Comparison of ENCODE assay signal across 13 cellular contexts in genomic region chr22:37304595-37305343, GRCh38. TPM values are rescaled to one million over a fixed set of nuclear protein-coding genes. Genes with fewer than 3 reads are reported as not detected.
A peak's percentile ranks its signal among the peaks of the same experiment; 100 is the strongest.
DNase-seq lines count a peak whose midpoint lies in the region; ATAC-seq and TF ChIP-seq lines count a peak whose summit lies in the region.
"Had no signal": no experiment of that assay in that cellular context is flagged by ENCODE, and none has a peak within 500 bp of the region (broad histone marks: within the 10 kb centered on the region; RNA-seq: fewer than 3 reads in every experiment).

No MANE protein-coding gene starts in this region.

- H4K20me1 ChIP-seq in IMR-90 (ENCODE audit: insufficient read depth, low read length): peaks cover 3% of the 10 kb centered on the region; the same call in 1 of the 2 replicates

- no peak overlapping the region for H3K4me3 Mint-ChIP-seq in CD14-positive monocyte
- peak overlapping the region; percentile 27 for H3K4me3 Mint-ChIP-seq in activated naive CD8-positive, alpha-beta T cell treated with anti-CD3 and anti-CD28 coated beads, Interleukin-2, amount 10 ng/mL, durations not matched to agents 7 days and 5 days
- H3K4me3 Mint-ChIP-seq: neural crest cell had no signal

- peak overlapping the region; percentile 75 to 99 (median 97) for H3K27ac Mint-ChIP-seq in CD14-positive monocyte
- peak overlapping the region; percentile 99 for H3K27ac Mint-ChIP-seq in activated naive CD8-positive, alpha-beta T cell treated with anti-CD3 and anti-CD28 coated beads, Interleukin-2, amount 10 ng/mL, durations not matched to agents 7 days and 5 days

- H2AK9ac ChIP-seq in IMR-90 (replicated peaks; ENCODE audit: low read depth, low read length, poor library complexity): peak overlapping the region; percentile 94

- H2BK5ac ChIP-seq in IMR-90 (ENCODE audit: low read depth, low read length, poor library complexity, severe bottlenecking): peak overlapping the region; percentile 96

- intact Hi-C loops in CD14-positive monocyte (cut with micrococcal nuclease) (loop anchor here in 1 of 2 donors (1.0 to 5.0 kb wide), 2 partner anchors 19 to 37 kb away; no protein-coding TSS in a partner anchor), IMR-90 (cut with micrococcal nuclease) (no loop called here)

- peak overlapping the region; percentile 83 for H2AFZ ChIP-seq in IMR-90 (replicated peaks; ENCODE audit: low read length, poor library complexity)

- H3K79me1 ChIP-seq in IMR-90 (ENCODE audit: low read depth in 1 of 2, low read length in 2 of 2): peaks cover 0 to 20% of the 10 kb centered on the region in 2 experiments; a peak in 2 of 4 replicates

- 67% methylated on average over 3 of the region's 10 CpGs; no CpG with 5 or more reads in 1 of the 2 experiments for WGBS in IMR-90 (ENCODE audit: extremely low coverage in 2 of 2, insufficient read length in 1 of 2), 2 experiments

- peak overlapping the region; percentile 100 for H2BK15ac ChIP-seq in IMR-90 (ENCODE audit: low read depth, low read length)

- dilution Hi-C loops in IMR-90 (cut with HindIII; ENCODE audit: low sequenced_read_pairs, unreplicated experiment): no loop called here

- H3K9me1 ChIP-seq in IMR-90 (ENCODE audit: insufficient read depth, low read length): peaks cover 37% of the 10 kb centered on the region

- peak overlapping the region; percentile 99 for H2AK5ac ChIP-seq in IMR-90 (ENCODE audit: low read depth, low read length)

- peaks cover 88 to 96% of the 10 kb centered on the region in 2 donors for H3K36me3 Mint-ChIP-seq in CD14-positive monocyte
- peaks cover 63% of the 10 kb centered on the region for H3K36me3 Mint-ChIP-seq in activated naive CD8-positive, alpha-beta T cell treated with anti-CD3 and anti-CD28 coated beads, Interleukin-2, amount 10 ng/mL, durations not matched to agents 7 days and 5 days

- H4K5ac ChIP-seq in IMR-90 (ENCODE audit: low read depth, low read length): peak overlapping the region; percentile 79

- ATAC-seq in IMR-90 (ENCODE audit: low read depth): no peak
- ATAC-seq in activated naive CD8-positive, alpha-beta T cell treated with anti-CD3 and anti-CD28 coated beads, Interleukin-2, amount 10 ng/mL, durations not matched to agents 7 days and 5 days (ENCODE audit: low read depth): no peak
- ATAC-seq in HG02973 (IDR thresholded peaks at IDR 0.05; ENCODE audit: unreplicated experiment): no peak
- no peak for ATAC-seq in GM21447 (IDR thresholded peaks at IDR 0.05; ENCODE audit: unreplicated experiment)

- H3K9ac ChIP-seq in IMR-90 (ENCODE audit: low read depth, low read length): peak overlapping the region; percentile 6; the same call in 1 of the 2 replicates

- no peaks in the 10 kb centered on the region for H3K27me3 ChIP-seq in IMR-90 (ENCODE audit: control insufficient read depth, insufficient read depth, low read length)
- H3K27me3 ChIP-seq: dorsolateral prefrontal cortex, SJCRH30 had no signal

- TF ChIP-seq CTCF in CD14-positive monocyte (IDR thresholded peaks at IDR 0.05): no peak
- TF ChIP-seq CTCF in IMR-90 (conservative IDR thresholded peaks at IDR 0.05; ENCODE audit: low read depth, low read length): no peak

- H4K8ac ChIP-seq in IMR-90 (ENCODE audit: low read depth in 2 of 2, low read length in 2 of 2): peak overlapping the region; percentile 92

- no peak overlapping the region for H3K4me3 ChIP-seq in IMR-90 (ENCODE audit: insufficient read depth, low read depth, low read length)
- H3K4me3 ChIP-seq: dorsolateral prefrontal cortex, SJCRH30 had no signal

- peaks cover 0 to 4% (median 0%) of the 10 kb centered on the region in 7 donors for H3K9me3 Mint-ChIP-seq in CD14-positive monocyte
- no peaks in the 10 kb centered on the region for H3K9me3 Mint-ChIP-seq in activated naive CD8-positive, alpha-beta T cell treated with anti-CD3 and anti-CD28 coated beads, Interleukin-2, amount 10 ng/mL, durations not matched to agents 7 days and 5 days
- H3K9me3 Mint-ChIP-seq: neural crest cell had no signal

- H3K27me3 Mint-ChIP-seq in CD14-positive monocyte (ENCODE audit: low read depth in 3 of 3): peaks cover 0 to 4% (median 2%) of the 10 kb centered on the region in 3 donors
- no peaks in the 10 kb centered on the region for H3K27me3 Mint-ChIP-seq in activated naive CD8-positive, alpha-beta T cell treated with anti-CD3 and anti-CD28 coated beads, Interleukin-2, amount 10 ng/mL, durations not matched to agents 7 days and 5 days

- H3K18ac ChIP-seq in IMR-90 (ENCODE audit: low read depth, low read length): peak overlapping the region; percentile 93

- peak overlapping the region; percentile 98 for H4K91ac ChIP-seq in IMR-90 (ENCODE audit: insufficient read depth, low read depth, low read length)

- no peaks in the 10 kb centered on the region for H3K9me3 ChIP-seq in IMR-90 (ENCODE audit: control insufficient read depth, insufficient read depth, low read length)
- H3K9me3 ChIP-seq: SJCRH30 had no signal

- in situ Hi-C loops in IMR-90 (cut with MboI; ENCODE audit: low sequenced_read_pairs): no loop called here

- peak overlapping the region; percentile 98 for H3K4ac ChIP-seq in IMR-90 (ENCODE audit: low read depth, low read length)

- no peaks in the 10 kb centered on the region for H3K36me3 ChIP-seq in IMR-90 (ENCODE audit: control insufficient read depth, insufficient read depth, low read length)
- H3K36me3 ChIP-seq: SJCRH30 had no signal

- H3K56ac ChIP-seq in IMR-90 (ENCODE audit: extremely low read depth, insufficient read depth, low read length): peak overlapping the region; percentile 22; the same call in 1 of the 2 replicates

- POLR2A ChIA-PET in IMR-90 (lab: Charles Lee; ENCODE audit: unreplicated experiment): no interaction called here
- POLR2A ChIA-PET in activated naive CD8-positive, alpha-beta T cell treated with anti-CD3 and anti-CD28 coated beads, Interleukin-2, amount 10 ng/mL, durations not matched to agents 7 days and 5 days (lab: Charles Lee): interaction anchor here (0.5 to 1.8 kb wide), 4 partner anchors 9 to 138 kb away, joined by 3 to 6 read pairs (median 4); no protein-coding TSS in a partner anchor

- peak overlapping the region; percentile 87 for H3K23ac ChIP-seq in IMR-90 (ENCODE audit: low read depth, low read length)

- H3K14ac ChIP-seq in IMR-90 (replicated peaks; ENCODE audit: low read depth, low read length): peak overlapping the region; percentile 96

- TF ChIP-seq POLR2A in IMR-90 (IDR thresholded peaks at IDR 0.05; ENCODE audit: low read depth, low read length): no peak

- peaks cover 52% of the 10 kb centered on the region for H3K4me1 ChIP-seq in IMR-90 (ENCODE audit: control insufficient read depth, insufficient read depth, low read length)
- H3K4me1 ChIP-seq: SJCRH30 had no signal

- CTCF ChIA-PET in IMR-90 (lab: Yijun Ruan, JAX): no interaction called here

- no peak for DNase-seq in CD14-positive monocyte (ENCODE audit: low spot score)
- peak; percentile 69 for DNase-seq in IMR-90
- no peak for DNase-seq in activated naive CD8-positive, alpha-beta T cell treated with anti-CD3 and anti-CD28 coated beads, Interleukin-2, amount 10 ng/mL, durations not matched to agents 7 days and 5 days
- DNase-seq in iris pigment epithelial cell (ENCODE audit: low read depth): peak; percentile 75
- no peak for DNase-seq in D341Med (ENCODE audit: low spot score)
- no peak for DNase-seq in putamen (ENCODE audit: low spot score)
- DNase-seq: DMS53, NCI-H187 treated with DMSO at 0.1 percent for 48 hours, SJCRH30 had no signal

- BruUV-seq in IMR-90 (replicated peaks; lab: Mats Ljungman, UMichigan): no TSS peak

- H3K27ac ChIP-seq in IMR-90 (ENCODE audit: insufficient read depth, low read length): peak overlapping the region; percentile 62
- H3K27ac ChIP-seq: dorsolateral prefrontal cortex, SJCRH30 had no signal

- peak overlapping the region; percentile 99 for H2BK120ac ChIP-seq in IMR-90 (ENCODE audit: low read depth, low read length)

- no peak overlapping the region for H3K4me2 ChIP-seq in IMR-90 (ENCODE audit: low read depth, low read length)

- TF ChIP-seq RAD21 in IMR-90 (IDR thresholded peaks at IDR 0.05; ENCODE audit: low read length): no peak

- H2BK20ac ChIP-seq in IMR-90 (ENCODE audit: low read depth, low read length): peak overlapping the region; percentile 98

- peaks cover 99% of the 10 kb centered on the region for H3K4me1 Mint-ChIP-seq in CD14-positive monocyte
- H3K4me1 Mint-ChIP-seq in activated naive CD8-positive, alpha-beta T cell treated with anti-CD3 and anti-CD28 coated beads, Interleukin-2, amount 10 ng/mL, durations not matched to agents 7 days and 5 days: peaks cover 92% of the 10 kb centered on the region

TF ChIP-seq in IMR-90, 13 proteins besides CTCF, POLR2A, EP300 and RAD21:
- TF ChIP-seq FOS (IDR thresholded peaks at IDR 0.05; ENCODE audit: low read depth, low read length): peak; percentile 23; the same call in 1 of the 2 replicates
- TF ChIP-seq USF2 (IDR thresholded peaks at IDR 0.05; ENCODE audit: low read depth, low read length): no peak
- TF ChIP-seq MAZ (IDR thresholded peaks at IDR 0.05; ENCODE audit: borderline replicate concordance, low read depth, low read length): no peak
TF ChIP-seq in IMR-90: peak in this region for 1.

RNA-seq across cellular contexts. Expression of gene CYTH4, which starts 22.5 kb away (rescaled TPM):
- polyA plus RNA-seq in CD14-positive monocyte (10 to 100 TPM; 51.0 to 70.0 TPM), IMR-90 (2012; rRNA removed) (0.55 and 0.85 TPM in 2 replicates)
- total RNA-seq in IMR-90 (2012; rRNA removed): 0.28 and 0.36 TPM in 2 replicates
- 0.38 TPM in 2 replicates for polyA plus RNA-seq in IMR-90 (2012; cell fraction: cytosol; rRNA removed)
- 0.68 and 0.84 TPM in 2 replicates for polyA plus RNA-seq in IMR-90 (2012; cell fraction: nucleus; rRNA removed; ENCODE audit: low replicate concordance)
- 100 to 1,000 TPM; 149 to 157 TPM for total RNA-seq in activated naive CD8-positive, alpha-beta T cell treated with anti-CD3 and anti-CD28 coated beads, Interleukin-2, amount 10 ng/mL, durations not matched to agents 7 days and 5 days
- total RNA-seq: neural crest cell, SJCRH30 had no signal

Comparison
In these comparisons a context has a peak if more than half of its experiments do, and no peak if none do; other contexts are left out.
1. DNase-seq: peak in IMR-90 (single experiment) and iris pigment epithelial cell (single experiment); none in CD14-positive monocyte (single experiment), activated naive CD8-positive, alpha-beta T cell treated with anti-CD3 and anti-CD28 coated beads, Interleukin-2, amount 10 ng/mL, durations not matched to agents 7 days and 5 days (single experiment), D341Med (single experiment) and putamen (single experiment).
2. RNA of gene CYTH4, which starts 22.5 kb away (total RNA-seq): 149 to 157 TPM in activated naive CD8-positive, alpha-beta T cell treated with anti-CD3 and anti-CD28 coated beads, Interleukin-2, amount 10 ng/mL, durations not matched to agents 7 days and 5 days; 0.28 to 0.36 TPM in IMR-90; every median in the first group is over 100 times any median in the second.